Comparison of ENCODE assay signal across 19 cellular contexts in genomic region chr5:142881727-142882126, GRCh38.
DNase-seq lines count a peak whose midpoint lies in the region; ATAC-seq, FAIRE-seq and TF ChIP-seq lines count a peak whose summit lies in the region.
"Had no signal": no experiment of that assay in that cellular context is flagged by ENCODE, and none has a peak within 500 bp of the region (broad histone marks: within the 10 kb centered on the region; RNA-seq: fewer than 3 reads in every experiment).

No MANE protein-coding gene starts in this region.

- H3K27ac Mint-ChIP-seq in astrocyte (ENCODE audit: unreplicated experiment): peak overlapping the region; percentile 21
- H3K27ac Mint-ChIP-seq in neural progenitor cell: peak overlapping the region; percentile 92
- H3K27ac Mint-ChIP-seq in activated naive CD8-positive, alpha-beta T cell treated with anti-CD3 and anti-CD28 coated beads for 36 hours: no peak overlapping the region
- H3K27ac Mint-ChIP-seq: activated naive CD4-positive, alpha-beta T cell treated with anti-CD3 and anti-CD28 coated beads, Interleukin-2, amount 50 U/mL, for 24 hours had no signal

- peaks cover 11% of the 10 kb centered on the region for H3K27me3 Mint-ChIP-seq in astrocyte (ENCODE audit: low read depth, unreplicated experiment)
- H3K27me3 Mint-ChIP-seq in neural progenitor cell (ENCODE audit: insufficient read depth, low read depth): peaks cover 2% of the 10 kb centered on the region
- no peaks in the 10 kb centered on the region for H3K27me3 Mint-ChIP-seq in activated naive CD8-positive, alpha-beta T cell treated with anti-CD3 and anti-CD28 coated beads for 36 hours
- H3K27me3 Mint-ChIP-seq: activated naive CD4-positive, alpha-beta T cell treated with anti-CD3 and anti-CD28 coated beads, Interleukin-2, amount 50 U/mL, for 24 hours; IgD-negative memory B cell had no signal

- H3K36me3 ChIP-seq in H7 (replicated peaks; ENCODE audit: control insufficient read depth, insufficient read depth, low read length) (no peaks in the 10 kb centered on the region), astrocyte (ENCODE audit: insufficient read depth, low read length) (no peaks in the 10 kb centered on the region), neural progenitor cell (no peaks in the 10 kb centered on the region)
- H3K36me3 ChIP-seq: breast epithelium, ovary had no signal

- no peaks in the 10 kb centered on the region for H3K9me3 Mint-ChIP-seq in astrocyte (ENCODE audit: unreplicated experiment)
- no peaks in the 10 kb centered on the region for H3K9me3 Mint-ChIP-seq in neural progenitor cell
- no peaks in the 10 kb centered on the region for H3K9me3 Mint-ChIP-seq in activated naive CD8-positive, alpha-beta T cell treated with anti-CD3 and anti-CD28 coated beads for 36 hours
- H3K9me3 Mint-ChIP-seq: activated naive CD4-positive, alpha-beta T cell treated with anti-CD3 and anti-CD28 coated beads, Interleukin-2, amount 50 U/mL, for 24 hours; IgD-negative memory B cell had no signal

- H3K4me1 Mint-ChIP-seq in astrocyte (ENCODE audit: low read depth, unreplicated experiment) (peaks cover 28% of the 10 kb centered on the region), neural progenitor cell (peaks cover 31% of the 10 kb centered on the region)
- no peaks in the 10 kb centered on the region for H3K4me1 Mint-ChIP-seq in activated naive CD8-positive, alpha-beta T cell treated with anti-CD3 and anti-CD28 coated beads for 36 hours
- H3K4me1 Mint-ChIP-seq: activated naive CD4-positive, alpha-beta T cell treated with anti-CD3 and anti-CD28 coated beads, Interleukin-2, amount 50 U/mL, for 24 hours had no signal

- H3K9me3 ChIP-seq in astrocyte (ENCODE audit: insufficient read depth, low read depth, low read length) (no peaks in the 10 kb centered on the region), neural progenitor cell (ENCODE audit: low read depth) (no peaks in the 10 kb centered on the region)
- H3K9me3 ChIP-seq: breast epithelium, ovary had no signal

- H3K27ac ChIP-seq in astrocyte (ENCODE audit: low read depth, low read length): no peak overlapping the region
- H3K27ac ChIP-seq in neural progenitor cell: no peak overlapping the region
- H3K27ac ChIP-seq: breast epithelium, ovary had no signal

- H3K9ac ChIP-seq in astrocyte (ENCODE audit: low read length) (no peak overlapping the region), neural progenitor cell (no peak overlapping the region)

- H3K36me3 Mint-ChIP-seq in astrocyte (ENCODE audit: low read depth, unreplicated experiment) (no peaks in the 10 kb centered on the region), neural progenitor cell (no peaks in the 10 kb centered on the region)
- H3K36me3 Mint-ChIP-seq in activated naive CD8-positive, alpha-beta T cell treated with anti-CD3 and anti-CD28 coated beads for 36 hours: no peaks in the 10 kb centered on the region
- H3K36me3 Mint-ChIP-seq: activated naive CD4-positive, alpha-beta T cell treated with anti-CD3 and anti-CD28 coated beads, Interleukin-2, amount 50 U/mL, for 24 hours had no signal

- TF ChIP-seq CTCF in astrocyte (IDR thresholded peaks at IDR 0.05; ENCODE audit: insufficient read depth, low read depth, low read length) (no peak), neural progenitor cell (IDR thresholded peaks at IDR 0.05) (no peak)

- H3K4me3 Mint-ChIP-seq in astrocyte (ENCODE audit: unreplicated experiment) (no peak overlapping the region), neural progenitor cell (peak overlapping the region; percentile 10)
- H3K4me3 Mint-ChIP-seq in activated naive CD8-positive, alpha-beta T cell treated with anti-CD3 and anti-CD28 coated beads for 36 hours: no peak overlapping the region
- H3K4me3 Mint-ChIP-seq: activated naive CD4-positive, alpha-beta T cell treated with anti-CD3 and anti-CD28 coated beads, Interleukin-2, amount 50 U/mL, for 24 hours; IgD-negative memory B cell had no signal

- H4K20me1 ChIP-seq in astrocyte (ENCODE audit: insufficient read depth, low read length) (no peaks in the 10 kb centered on the region), neural progenitor cell (ENCODE audit: low read depth) (no peaks in the 10 kb centered on the region)

- no peaks in the 10 kb centered on the region for H3F3A ChIP-seq in neural progenitor cell (ENCODE audit: low read depth)

- intact Hi-C loops in left ventricle myocardium superior (cut with micrococcal nuclease): loop anchor here (10.0 kb wide), 1 partner anchor 137 kb away; no protein-coding TSS in a partner anchor

- peak; percentile 64 for ATAC-seq in left ventricle myocardium superior
- ATAC-seq: left colon had no signal

- peaks cover 12% of the 10 kb centered on the region for H3K4me1 ChIP-seq in astrocyte (ENCODE audit: insufficient read depth, low read length)
- peaks cover 14% of the 10 kb centered on the region for H3K4me1 ChIP-seq in neural progenitor cell
- H3K4me1 ChIP-seq: breast epithelium had no signal

- no peak overlapping the region for H2AFZ ChIP-seq in astrocyte (ENCODE audit: low read depth, low read length)
- no peak overlapping the region for H2AFZ ChIP-seq in neural progenitor cell (replicated peaks)

- H3K79me2 ChIP-seq in astrocyte (ENCODE audit: insufficient read depth, low read length) (no peaks in the 10 kb centered on the region), neural progenitor cell (ENCODE audit: low read depth) (no peaks in the 10 kb centered on the region)

- H3K4me2 ChIP-seq in astrocyte (ENCODE audit: low read length): no peak overlapping the region
- H3K4me2 ChIP-seq in neural progenitor cell: peak overlapping the region; percentile 13

- no peaks in the 10 kb centered on the region for H3K27me3 ChIP-seq in H7 (ENCODE audit: control insufficient read depth, insufficient read depth, low read length)
- H3K27me3 ChIP-seq in astrocyte (ENCODE audit: insufficient read depth, low read length): no peaks in the 10 kb centered on the region
- no peaks in the 10 kb centered on the region for H3K27me3 ChIP-seq in neural progenitor cell
- H3K27me3 ChIP-seq: breast epithelium, ovary had no signal

- FAIRE-seq in astrocyte (lab: Jason Lieb, UNC): no peak
- FAIRE-seq: GM12891 had no signal

- H3K4me3 ChIP-seq in H7 (ENCODE audit: insufficient read depth, low read depth, low read length) (no peak overlapping the region), astrocyte (ENCODE audit: insufficient read depth, low read depth, low read length) (no peak overlapping the region), neural progenitor cell (no peak overlapping the region)
- H3K4me3 ChIP-seq: breast epithelium, ovary had no signal

- DNase-seq in H7 (peak; percentile 60), astrocyte (ENCODE audit: low read depth) (no peak), left ventricle myocardium superior (no peak), neural progenitor cell (ENCODE audit: low spot score) (peak; percentile 39), GF-D8 (lab: John Stamatoyannopoulos, UW) (no peak), foreskin melanocyte (no peak)
- DNase-seq in activated naive CD8-positive, alpha-beta T cell treated with anti-CD3 and anti-CD28 coated beads for 36 hours: no peak
- no peak for DNase-seq in activated T-cell treated with anti-CD3 and anti-CD28 coated beads, Interleukin-2, amount 50 U/mL, for 48 hours
- DNase-seq: activated CD4-positive, alpha-beta T cell treated with anti-CD3 and anti-CD28 coated beads, Interleukin-2, amount 50 U/mL, for 1 hour; effector CD4-positive, alpha-beta T cell; left colon; NCI-H82; ovary; stimulated activated CD4-positive, alpha-beta T cell treated with anti-CD3 and anti-CD28 coated beads, Interleukin-4, amount 100 ng/mL, for 4 hours; stimulated activated CD8-positive, alpha-beta memory T cell treated with anti-CD3 and anti-CD28 coated beads, Interleukin-4, amount 100 ng/mL, for 48 hours had no signal

Comparison
In these comparisons a context has a peak if more than half of its experiments do, and no peak if none do; other contexts are left out.
1. DNase-seq: peak in H7 (single experiment) and neural progenitor cell (single experiment); none in astrocyte (single experiment), left ventricle myocardium superior (single experiment), activated naive CD8-positive, alpha-beta T cell treated with anti-CD3 and anti-CD28 coated beads for 36 hours (single experiment), GF-D8 (single experiment), foreskin melanocyte (single experiment) and activated T-cell treated with anti-CD3 and anti-CD28 coated beads, Interleukin-2, amount 50 U/mL, for 48 hours (0 of 2).